Comparison of ENCODE assay signal across 14 cellular contexts in the genomic region with DNA sequence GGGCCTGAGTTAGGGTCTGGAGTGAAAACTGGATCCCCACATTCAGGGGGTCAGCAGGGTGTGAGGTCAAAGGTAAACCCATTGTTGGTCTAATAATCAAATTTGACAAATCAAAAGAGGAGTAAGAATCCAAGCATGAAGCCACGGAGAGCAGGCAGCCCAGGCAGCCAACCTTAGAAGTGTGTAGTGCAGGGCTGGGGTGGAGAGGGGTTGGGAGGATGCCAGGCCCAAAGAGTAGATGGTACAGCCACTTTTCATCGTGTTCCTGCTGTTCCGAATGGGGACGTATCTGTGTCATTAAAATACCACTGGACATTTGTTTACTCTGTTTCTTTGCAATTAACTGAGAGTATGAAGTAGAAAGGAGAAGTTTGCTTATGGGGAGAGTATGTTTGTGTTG. TPM values are rescaled to one million over a fixed set of nuclear protein-coding genes. Genes with fewer than 3 reads are reported as not detected.
DNase-seq lines count a peak whose midpoint lies in the region; ATAC-seq and TF ChIP-seq lines count a peak whose summit lies in the region.
"Had no signal": no experiment of that assay in that cellular context is flagged by ENCODE, and none has a peak within 500 bp of the region (broad histone marks: within the 10 kb centered on the region; RNA-seq: fewer than 3 reads in every experiment).

No MANE protein-coding gene starts in this region.

- intact Hi-C loops in left lung (cut with DNase I), result no loop called here

- H3K4me3 ChIP-seq in BLaER1 (no peak overlapping the region), left lung (no peak overlapping the region), thoracic aorta (no peak overlapping the region)
- H3K4me3 ChIP-seq in BLaER1 treated with 17β-estradiol and CSF1 and Interleukin-3, amounts not matched to agents 10 nM and 100 nM, result no peak overlapping the region
- H3K4me3 ChIP-seq: A549, GM23248 had no signal

- H3K27me3 ChIP-seq in BLaER1 (no peaks in the 10 kb centered on the region), left lung (no peaks in the 10 kb centered on the region), thoracic aorta (replicated peaks; ENCODE audit: insufficient read depth) (no peaks in the 10 kb centered on the region)
- no peaks in the 10 kb centered on the region for H3K27me3 ChIP-seq in BLaER1 treated with 17β-estradiol and CSF1 and Interleukin-3, amounts not matched to agents 10 nM and 100 nM
- H3K27me3 ChIP-seq: BE2C had no signal

- ATAC-seq in left lung (peak; percentile 81), thoracic aorta (ENCODE audit: insufficient number of reproducible peaks, low FRiP score, low read depth) (no peak), HG03439 (IDR thresholded peaks at IDR 0.05; ENCODE audit: unreplicated experiment) (no peak), GM18867 (IDR thresholded peaks at IDR 0.05; ENCODE audit: unreplicated experiment) (no peak)
- ATAC-seq: HCT116 had no signal

- H3K9me3 ChIP-seq in BLaER1 (no peaks in the 10 kb centered on the region), left lung (no peaks in the 10 kb centered on the region), thoracic aorta (no peaks in the 10 kb centered on the region)
- H3K9me3 ChIP-seq in BLaER1 treated with 17β-estradiol and CSF1 and Interleukin-3, amounts not matched to agents 10 nM and 100 nM (replicated peaks in 1 of 11), result no peaks in the 10 kb centered on the region
- H3K9me3 ChIP-seq: A549, BE2C, Caco-2 had no signal

- no peak for DNase-seq in left lung
- no peak for DNase-seq in thoracic aorta (ENCODE audit: low spot score)
- DNase-seq in HUDEP-2 (lab: John Stamatoyannopoulos, UW; ENCODE audit: unreplicated experiment in 76 of 76), result no peak
- DNase-seq: BE2C; Caco-2; CD8-positive, alpha-beta memory T cell; GF-D8; GM23248 had no signal

- H3K36me3 ChIP-seq in BLaER1 (no peaks in the 10 kb centered on the region), left lung (no peaks in the 10 kb centered on the region), thoracic aorta (no peaks in the 10 kb centered on the region)
- no peaks in the 10 kb centered on the region for H3K36me3 ChIP-seq in BLaER1 treated with 17β-estradiol and CSF1 and Interleukin-3, amounts not matched to agents 10 nM and 100 nM
- H3K36me3 ChIP-seq: BE2C had no signal

- TF ChIP-seq CTCF in left lung (IDR thresholded peaks at IDR 0.05), result no peak
- no peak for TF ChIP-seq CTCF in thoracic aorta (IDR thresholded peaks at IDR 0.05)

- H4K20me1 ChIP-seq in BLaER1, result no peaks in the 10 kb centered on the region
- H4K20me1 ChIP-seq in BLaER1 treated with 17β-estradiol and CSF1 and Interleukin-3, amounts not matched to agents 10 nM and 100 nM, result no peaks in the 10 kb centered on the region

- H3K4me1 ChIP-seq in BLaER1 (peaks cover 20% of the 10 kb centered on the region), left lung (peaks cover 4 to 5% of the 10 kb centered on the region in 2 donors), thoracic aorta (ENCODE audit: control insufficient read depth in 1 of 2, low read depth in 2 of 2) (peaks cover 15 to 50% of the 10 kb centered on the region in 2 donors)
- peaks cover 18 to 26% (median 20%) of the 10 kb centered on the region in 10 experiments for H3K4me1 ChIP-seq in BLaER1 treated with 17β-estradiol and CSF1 and Interleukin-3, amounts not matched to agents 10 nM and 100 nM
- H3K4me1 ChIP-seq: A549, BE2C, Caco-2 had no signal

- H3K4me2 ChIP-seq in BLaER1, result peak overlapping the region; percentile 42
- H3K4me2 ChIP-seq in BLaER1 treated with 17β-estradiol and CSF1 and Interleukin-3, amounts not matched to agents 10 nM and 100 nM, result peak overlapping the region; percentile 35 to 86 (median 57); a peak in 19 of 22 replicates
- H3K4me2 ChIP-seq: A549 had no signal

- H3K27ac ChIP-seq in BLaER1 (no peak overlapping the region), left lung (peak overlapping the region in 1 of 2 donors; percentile 26), thoracic aorta (peak overlapping the region; percentile 40 to 56)
- peak overlapping the region in 6 of 11 experiments; percentile 26 to 70 (median 58); a peak in 10 of 22 replicates for H3K27ac ChIP-seq in BLaER1 treated with 17β-estradiol and CSF1 and Interleukin-3, amounts not matched to agents 10 nM and 100 nM
- H3K27ac ChIP-seq: A549, GM23248 had no signal

- no peak overlapping the region for H3K9ac ChIP-seq in BLaER1
- no peak overlapping the region; a peak in 1 of 22 replicates for H3K9ac ChIP-seq in BLaER1 treated with 17β-estradiol and CSF1 and Interleukin-3, amounts not matched to agents 10 nM and 100 nM
- H3K9ac ChIP-seq: GM23248 had no signal

RNA-seq across cellular contexts. Expression of a gene that starts 16.5 kb away (rescaled TPM):
- total RNA-seq in left lung (100 to 1,000 TPM; 441 to 550 TPM), thoracic aorta (100 to 1,000 TPM; 415 to 524 TPM)
